In the genomic region with DNA sequence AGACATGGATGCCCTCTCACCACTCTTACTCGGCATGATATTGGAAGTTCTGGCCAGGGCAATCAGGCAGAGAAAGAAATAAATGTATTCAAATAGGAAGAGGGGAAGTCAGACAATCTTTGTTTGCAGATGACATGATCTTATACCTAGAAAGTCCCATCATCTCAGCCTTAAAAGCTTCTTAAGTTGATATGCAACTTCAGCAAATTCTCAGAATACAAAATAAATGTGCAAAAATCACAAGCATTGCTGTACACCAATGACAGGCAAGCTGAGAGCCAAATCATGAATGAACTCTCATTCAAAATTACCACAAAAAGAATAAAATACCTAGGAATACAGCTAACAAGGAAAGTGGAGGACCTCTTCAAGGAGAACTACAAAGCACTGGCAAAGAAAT, we compare ENCODE assay signal across 4 cellular contexts.
TF ChIP-seq lines count a peak whose summit lies in the region.

No MANE protein-coding gene starts in this region.

TF ChIP-seq in HepG2, 621 proteins besides CTCF, POLR2A, EP300 and RAD21:
- TF ChIP-seq PAWR (CRISPR knock-in tag; IDR thresholded peaks at IDR 0.05; ENCODE audit: borderline replicate concordance) (no peak), RARG (CRISPR knock-in tag; IDR thresholded peaks at IDR 0.05; ENCODE audit: low read depth) (no peak), ZNF180 (CRISPR knock-in tag; IDR thresholded peaks at IDR 0.05; ENCODE audit: borderline replicate concordance, low read depth) (no peak), MAFF (IDR thresholded peaks at IDR 0.05; ENCODE audit: low read depth, low read length) (peak; percentile 32; the same call in 1 of the 2 replicates), ZNF775 (CRISPR knock-in tag; IDR thresholded peaks at IDR 0.05; ENCODE audit: borderline replicate concordance) (no peak), MAFK (conservative IDR thresholded peaks at IDR 0.05 in 1 of 2, IDR thresholded peaks at IDR 0.05 in 1 of 2; ENCODE audit: low read length in 2 of 2) (peak; percentile 13 to 55; a peak in 2 of 4 replicates)

TF ChIP-seq in A549, 52 proteins besides CTCF, POLR2A, EP300 and RAD21:
- TF ChIP-seq, protein P1, sequence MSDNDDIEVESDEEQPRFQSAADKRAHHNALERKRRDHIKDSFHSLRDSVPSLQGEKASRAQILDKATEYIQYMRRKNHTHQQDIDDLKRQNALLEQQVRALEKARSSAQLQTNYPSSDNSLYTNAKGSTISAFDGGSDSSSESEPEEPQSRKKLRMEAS (IDR thresholded peaks at IDR 0.05), result no peak
- TF ChIP-seq MAFK (IDR thresholded peaks at IDR 0.05; ENCODE audit: partially characterized antibody), result peak; percentile 50

TF ChIP-seq in IMR-90, 13 proteins besides CTCF, POLR2A, EP300 and RAD21:
- 0 out of 2 replicates have a peak, but pooled peaks have one; percentile 29 for TF ChIP-seq MAFK (IDR thresholded peaks at IDR 0.05; ENCODE audit: low read depth, low read length)
- TF ChIP-seq MAZ (IDR thresholded peaks at IDR 0.05; ENCODE audit: borderline replicate concordance, low read depth, low read length), result no peak
- no peak for TF ChIP-seq NFE2L2 (IDR thresholded peaks at IDR 0.05; ENCODE audit: low read depth, low read length)
- TF ChIP-seq RFX5 (IDR thresholded peaks at IDR 0.05; ENCODE audit: low read depth, low read length), result no peak
- TF ChIP-seq BHLHE40 (IDR thresholded peaks at IDR 0.05; ENCODE audit: low read depth, low read length), result no peak
- TF ChIP-seq, protein P2, sequence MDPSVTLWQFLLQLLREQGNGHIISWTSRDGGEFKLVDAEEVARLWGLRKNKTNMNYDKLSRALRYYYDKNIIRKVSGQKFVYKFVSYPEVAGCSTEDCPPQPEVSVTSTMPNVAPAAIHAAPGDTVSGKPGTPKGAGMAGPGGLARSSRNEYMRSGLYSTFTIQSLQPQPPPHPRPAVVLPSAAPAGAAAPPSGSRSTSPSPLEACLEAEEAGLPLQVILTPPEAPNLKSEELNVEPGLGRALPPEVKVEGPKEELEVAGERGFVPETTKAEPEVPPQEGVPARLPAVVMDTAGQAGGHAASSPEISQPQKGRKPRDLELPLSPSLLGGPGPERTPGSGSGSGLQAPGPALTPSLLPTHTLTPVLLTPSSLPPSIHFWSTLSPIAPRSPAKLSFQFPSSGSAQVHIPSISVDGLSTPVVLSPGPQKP (IDR thresholded peaks at IDR 0.05; ENCODE audit: borderline replicate concordance, low read depth, low read length), result no peak
- TF ChIP-seq MXI1 (IDR thresholded peaks at IDR 0.05; ENCODE audit: borderline replicate concordance, low read depth, low read length), result no peak
- TF ChIP-seq FOS (IDR thresholded peaks at IDR 0.05; ENCODE audit: low read depth, low read length), result no peak

TF ChIP-seq in K562, 482 proteins besides CTCF, POLR2A, EP300 and RAD21:
- TF ChIP-seq ZNF316 (IDR thresholded peaks at IDR 0.05), result 0 out of 2 replicates have a peak, but pooled peaks have one; percentile 21
- no peak for TF ChIP-seq PYGO2 (tag; IDR thresholded peaks at IDR 0.05)
- TF ChIP-seq ZNF589 (CRISPR knock-in tag; IDR thresholded peaks at IDR 0.05; ENCODE audit: low read depth), result no peak
